8 cellular contexts compared by ENCODE assay signal in the genomic region with DNA sequence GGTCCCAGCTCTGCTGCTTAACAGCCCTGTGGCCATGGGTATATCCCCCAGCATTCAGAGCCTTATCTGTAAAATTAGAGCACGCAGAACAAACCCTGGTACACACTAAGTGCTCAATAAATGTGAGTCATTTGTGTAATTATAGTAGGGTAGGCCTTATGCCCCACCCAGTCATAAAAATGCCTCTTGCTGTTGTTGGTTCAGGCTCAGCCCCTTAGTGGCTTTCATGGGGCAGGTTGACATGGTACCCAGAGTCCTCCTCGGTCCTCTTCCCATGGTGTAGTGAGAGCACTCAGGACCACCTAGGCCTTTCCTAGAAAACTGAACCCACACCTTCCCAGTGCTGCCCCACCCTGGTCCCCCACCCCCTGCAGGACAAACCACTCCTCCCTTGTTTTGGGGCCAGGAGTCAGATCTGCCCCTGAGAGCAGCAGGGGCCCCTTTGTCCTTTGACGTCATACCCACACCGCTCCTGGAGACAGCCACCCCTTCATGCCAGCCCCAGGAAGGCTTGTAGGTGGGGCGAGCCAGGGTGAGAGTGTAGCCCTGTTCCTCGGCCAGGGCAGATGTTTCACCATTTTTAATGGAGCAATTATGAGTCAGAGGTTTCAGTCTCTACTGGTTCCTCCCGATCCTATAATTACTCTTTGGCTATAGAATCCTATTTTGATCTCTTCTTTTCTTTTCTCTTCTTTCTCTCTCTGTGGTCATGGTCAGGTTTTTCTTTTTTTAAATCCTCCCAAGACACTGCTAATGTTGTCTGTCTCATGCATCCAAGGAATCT. TPM values are rescaled to one million over a fixed set of nuclear protein-coding genes. Genes with fewer than 3 reads are reported as not detected.
A peak's percentile ranks its signal among the peaks of the same experiment; 100 is the strongest.
DNase-seq lines count a peak whose midpoint lies in the region; ATAC-seq, FAIRE-seq and TF ChIP-seq lines count a peak whose summit lies in the region.
"Had no signal": no experiment of that assay in that cellular context is flagged by ENCODE, and none has a peak within 500 bp of the region (broad histone marks: within the 10 kb centered on the region; RNA-seq: fewer than 3 reads in every experiment).

No MANE protein-coding gene starts in this region.

- peak overlapping the region; percentile 96 for H3K27ac ChIP-seq in cardiac muscle cell

- no peak for TF ChIP-seq POLR2A in GM12891 (IDR thresholded peaks at IDR 0.05; ENCODE audit: low read depth, low read length)

- peaks cover 78% of the 10 kb centered on the region for H3K4me1 Mint-ChIP-seq in activated T-cell treated with anti-CD3 and anti-CD28 coated beads, Interleukin-2, amount 50 U/mL, for 24 hours (ENCODE audit: low read depth)

- H3K27me3 Mint-ChIP-seq in activated T-cell treated with anti-CD3 and anti-CD28 coated beads, Interleukin-2, amount 50 U/mL, for 24 hours: no peaks in the 10 kb centered on the region
- H3K27me3 Mint-ChIP-seq: activated naive CD4-positive, alpha-beta T cell treated with anti-CD3 and anti-CD28 coated beads, Interleukin-2, amount 50 U/mL, for 24 hours had no signal

- H3K36me3 Mint-ChIP-seq in activated T-cell treated with anti-CD3 and anti-CD28 coated beads, Interleukin-2, amount 50 U/mL, for 24 hours (ENCODE audit: low read depth): peaks cover 30% of the 10 kb centered on the region

- no peak overlapping the region for H3K4me3 ChIP-seq in cardiac muscle cell
- H3K4me3 ChIP-seq in skeletal muscle cell (ENCODE audit: low read depth, low read length): no peak overlapping the region

- ATAC-seq in GM21825 (IDR thresholded peaks at IDR 0.05; ENCODE audit: unreplicated experiment): no peak

- H3K27ac Mint-ChIP-seq in activated T-cell treated with anti-CD3 and anti-CD28 coated beads, Interleukin-2, amount 50 U/mL, for 24 hours: peak overlapping the region; percentile 90
- H3K27ac Mint-ChIP-seq: activated naive CD4-positive, alpha-beta T cell treated with anti-CD3 and anti-CD28 coated beads, Interleukin-2, amount 50 U/mL, for 24 hours had no signal

- DNase-seq in GM12891 (ENCODE audit: insufficient read length, low spot score): no peak
- peak; percentile 44 for DNase-seq in NCI-H1694 (lab: John Stamatoyannopoulos, UW)
- DNase-seq in activated T-cell treated with anti-CD3 and anti-CD28 coated beads, Interleukin-2, amount 50 U/mL, for 24 hours: no peak
- DNase-seq in cardiac muscle cell (ENCODE audit: low read depth in 1 of 2, low spot score in 1 of 2): peak in 1 of 2 donors; percentile 94
- peak; percentile 91 for DNase-seq in skeletal muscle cell (ENCODE audit: low read depth)
- DNase-seq in stimulated activated naive CD4-positive, alpha-beta T cell treated with Interleukin-2 at 50 U/mL for 16 hours (lab: John Stamatoyannopoulos, UW): no peak

- TF ChIP-seq CTCF in cardiac muscle cell (IDR thresholded peaks at IDR 0.05; ENCODE audit: low read depth, low read length): no peak

- H3K27me3 ChIP-seq in cardiac muscle cell: no peaks in the 10 kb centered on the region

- H3K36me3 ChIP-seq in cardiac muscle cell: no peaks in the 10 kb centered on the region

- no peaks in the 10 kb centered on the region for H3K9me3 Mint-ChIP-seq in activated T-cell treated with anti-CD3 and anti-CD28 coated beads, Interleukin-2, amount 50 U/mL, for 24 hours
- H3K9me3 Mint-ChIP-seq: activated naive CD4-positive, alpha-beta T cell treated with anti-CD3 and anti-CD28 coated beads, Interleukin-2, amount 50 U/mL, for 24 hours had no signal

- H3K4me3 Mint-ChIP-seq in activated T-cell treated with anti-CD3 and anti-CD28 coated beads, Interleukin-2, amount 50 U/mL, for 24 hours: no peak overlapping the region
- H3K4me3 Mint-ChIP-seq: activated naive CD4-positive, alpha-beta T cell treated with anti-CD3 and anti-CD28 coated beads, Interleukin-2, amount 50 U/mL, for 24 hours had no signal

- no peak for FAIRE-seq in GM12891 (lab: Jason Lieb, UNC)

- H3K9me3 ChIP-seq in cardiac muscle cell (ENCODE audit: low read depth): no peaks in the 10 kb centered on the region

- H3K4me1 ChIP-seq in cardiac muscle cell (ENCODE audit: low read depth): peaks cover 43% of the 10 kb centered on the region

TF ChIP-seq in GM12891, 5 proteins besides CTCF, POLR2A, EP300 and RAD21:
- TF ChIP-seq SPI1 (IDR thresholded peaks at IDR 0.05; ENCODE audit: low read depth, low read length) (0 out of 2 replicates have a peak, but pooled peaks have one; percentile 7), POU2F2 (IDR thresholded peaks at IDR 0.05; ENCODE audit: low read depth, low read length) (no peak), POLR2AphosphoS5 (IDR thresholded peaks at IDR 0.05; ENCODE audit: low read depth, low read length) (no peak), PAX5 (IDR thresholded peaks at IDR 0.05; ENCODE audit: insufficient read depth, low read length, severe bottlenecking) (no peak)

RNA-seq across cellular contexts. Expression of a gene that starts 36.8 kb away (rescaled TPM):
- polyA plus RNA-seq in GM12891 (2012; ENCODE audit: low read depth, missing spikeins): 122 TPM
- 391 and 465 TPM in 2 replicates for total RNA-seq in cardiac muscle cell
- 70.2 and 77.4 TPM in 2 replicates for polyA plus RNA-seq in cardiac muscle cell

Comparison
In these comparisons a context has a peak if more than half of its experiments do, and no peak if none do; other contexts are left out.
1. DNase-seq: peak in NCI-H1694 (single experiment) and skeletal muscle cell (single experiment); none in GM12891 (single experiment), activated T-cell treated with anti-CD3 and anti-CD28 coated beads, Interleukin-2, amount 50 U/mL, for 24 hours (single experiment) and stimulated activated naive CD4-positive, alpha-beta T cell treated with Interleukin-2 at 50 U/mL for 16 hours (single experiment).